26 cellular contexts compared by ENCODE assay signal in genomic region chr3:119405315-119405714, GRCh38.
"Had no signal": no experiment of that assay in that cellular context is flagged by ENCODE, and none has a peak within 500 bp of the region (broad histone marks: within the 10 kb centered on the region; RNA-seq: fewer than 3 reads in every experiment).

No MANE protein-coding gene starts in this region.

- H3K27me3 Mint-ChIP-seq: effector memory CD8-positive, alpha-beta T cell; memory B cell; naive thymus-derived CD8-positive, alpha-beta T cell had no signal

- H3K4me3 ChIP-seq: lung, ovary, psoas muscle, right lobe of liver, smooth muscle cell, stomach, thyroid gland, vagina had no signal

- DNase-seq: cortex of kidney; effector memory CD8-positive, alpha-beta T cell; erythroblast; hypothalamus; immature natural killer cell; islet precursor cell; kidney glomerular epithelial cell; left colon; naive thymus-derived CD8-positive, alpha-beta T cell; nephron progenitor cell; occipital lobe; ovary; posterior cingulate gyrus; psoas muscle; right lobe of liver; stimulated activated CD4-positive, alpha-beta T cell treated with anti-CD3 and anti-CD28 coated beads, Interleukin-12 subunit alpha, Interleukin-12 subunit beta, amount 100 ng/mL, for 4 hours; stimulated activated CD4-positive, alpha-beta T cell treated with anti-CD3 and anti-CD28 coated beads, Interleukin-2, amount 100 ng/mL, for 24 hours; stimulated activated CD4-positive, alpha-beta T cell treated with anti-CD3 and anti-CD28 coated beads, Interleukin-4, amount 100 ng/mL, for 24 hours; stimulated activated naive CD4-positive, alpha-beta T cell treated with Interleukin-2 at 50 U/mL for 16 hours; stomach; thyroid gland had no signal

- H3K4me1 Mint-ChIP-seq: immature natural killer cell; naive thymus-derived CD8-positive, alpha-beta T cell; stimulated activated effector memory CD8-positive, alpha-beta T cell treated with anti-CD3 and anti-CD28 coated beads, Interleukin-12 subunit alpha, Interleukin-12 subunit beta, amount 100 ng/mL, for 72 hours had no signal

- H3K27me3 ChIP-seq: ovary, right lobe of liver, stomach, thyroid gland, vagina had no signal

- ATAC-seq: effector memory CD8-positive, alpha-beta T cell; left colon; naive thymus-derived CD8-positive, alpha-beta T cell; psoas muscle; right lobe of liver; stimulated activated effector memory CD8-positive, alpha-beta T cell treated with anti-CD3 and anti-CD28 coated beads, Interleukin-12 subunit alpha, Interleukin-12 subunit beta, amount 100 ng/mL, for 72 hours had no signal

- H3K27ac Mint-ChIP-seq: effector memory CD8-positive, alpha-beta T cell; immature natural killer cell; memory B cell; naive thymus-derived CD8-positive, alpha-beta T cell; nephron progenitor cell; stimulated activated effector memory CD8-positive, alpha-beta T cell treated with anti-CD3 and anti-CD28 coated beads, Interleukin-12 subunit alpha, Interleukin-12 subunit beta, amount 100 ng/mL, for 72 hours had no signal

- H3K4me1 ChIP-seq: psoas muscle, right lobe of liver, stomach, thyroid gland, vagina had no signal

- H3K9me3 Mint-ChIP-seq: effector memory CD8-positive, alpha-beta T cell; immature natural killer cell; memory B cell; naive thymus-derived CD8-positive, alpha-beta T cell; nephron progenitor cell; stimulated activated effector memory CD8-positive, alpha-beta T cell treated with anti-CD3 and anti-CD28 coated beads, Interleukin-12 subunit alpha, Interleukin-12 subunit beta, amount 100 ng/mL, for 72 hours had no signal

- H3K27ac ChIP-seq: ovary, psoas muscle, right lobe of liver, stomach, thyroid gland, vagina had no signal

- H3K4me3 Mint-ChIP-seq: effector memory CD8-positive, alpha-beta T cell; immature natural killer cell; memory B cell; naive thymus-derived CD8-positive, alpha-beta T cell; nephron progenitor cell; stimulated activated effector memory CD8-positive, alpha-beta T cell treated with anti-CD3 and anti-CD28 coated beads, Interleukin-12 subunit alpha, Interleukin-12 subunit beta, amount 100 ng/mL, for 72 hours had no signal

- H3K36me3 ChIP-seq: ovary, right lobe of liver had no signal

- H3K9me3 ChIP-seq: ovary, psoas muscle, right lobe of liver, stomach, thyroid gland, vagina had no signal
